8 cellular contexts compared by ENCODE assay signal in the genomic region with DNA sequence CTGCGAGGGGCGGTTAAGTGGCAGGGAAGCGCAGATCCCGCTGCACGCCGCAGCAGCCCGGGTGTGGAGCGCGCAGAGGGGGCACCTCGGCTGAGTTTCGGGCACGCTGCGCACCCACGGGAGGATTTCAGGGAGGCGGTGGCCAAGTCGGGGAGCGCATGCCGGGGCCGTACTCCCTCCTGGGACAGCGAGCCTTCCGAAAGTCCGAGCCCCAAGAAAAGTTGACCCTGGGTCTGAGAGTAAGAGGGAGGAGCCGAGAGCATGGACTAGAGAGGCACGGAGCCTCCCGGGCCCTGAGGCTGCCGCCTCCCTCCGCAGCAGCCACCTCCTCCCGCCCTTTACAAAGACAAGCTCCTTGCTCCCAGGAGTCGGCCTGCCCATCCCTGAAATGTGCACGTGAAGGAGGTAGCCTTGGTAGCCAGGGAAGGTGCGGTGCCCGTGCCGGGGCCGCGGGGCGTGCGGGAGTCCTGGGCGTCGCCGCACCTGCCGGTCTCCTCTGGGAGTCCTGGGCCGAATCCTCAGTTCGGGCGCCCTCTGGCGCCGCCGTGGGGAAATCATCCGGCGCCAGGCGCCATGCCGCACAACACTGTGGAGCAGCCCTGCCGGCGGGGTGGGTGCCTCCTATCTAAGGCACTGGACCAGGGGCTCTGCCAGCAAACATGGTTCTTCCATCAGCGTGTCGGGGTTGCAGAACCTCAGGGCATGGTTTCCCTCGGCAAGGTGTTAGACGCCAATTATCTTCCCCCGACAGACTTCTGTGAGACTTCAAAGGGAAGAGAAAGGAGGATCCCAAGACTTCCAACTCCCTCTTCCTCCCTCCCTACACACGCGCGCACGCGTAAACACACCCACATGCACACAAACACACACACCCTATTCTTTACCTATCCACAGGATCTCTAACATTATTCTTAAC.
DNase-seq lines count a peak whose midpoint lies in the region; ATAC-seq lines count a peak whose summit lies in the region.

No MANE protein-coding gene starts in this region.

- DNase-seq in AG20443 (ENCODE audit: low spot score), result peak; percentile 87
- peak; percentile 43 for DNase-seq in NCI-H510A (lab: John Stamatoyannopoulos, UW)
- DNase-seq in activated CD4-positive, alpha-beta T cell treated with anti-CD3 and anti-CD28 coated beads, Interleukin-2, amount 50 U/mL, for 24 hours (ENCODE audit: low read depth in 1 of 2, low spot score in 1 of 2), result peak; percentile 42 to 50
- peak; percentile 87 for DNase-seq in medulla oblongata (ENCODE audit: extremely low spot score)
- peak; percentile 11 to 45 (median 44) for DNase-seq in stimulated activated CD4-positive, alpha-beta T cell treated with anti-CD3 and anti-CD28 coated beads, TNF-alpha, amount 100 ng/mL, for 4 hours (ENCODE audit: low read depth in 3 of 3)

- H3K27ac ChIP-seq in ectodermal cell (ENCODE audit: insufficient read depth, low read depth, low read length, poor library complexity, severe bottlenecking), result no peak overlapping the region

- 10% methylated on average over 63 of the region's 63 CpGs for WGBS in ectodermal cell, 2 experiments

- H3K4me1 ChIP-seq in ectodermal cell (ENCODE audit: control insufficient read depth, insufficient read depth, low read length), result peaks cover 5% of the 10 kb centered on the region

- H3K27me3 ChIP-seq in ectodermal cell (ENCODE audit: control insufficient read depth, insufficient read depth, low read length, poor library complexity, severe bottlenecking), result peaks cover 23% of the 10 kb centered on the region

- H3K9me3 ChIP-seq in ectodermal cell (ENCODE audit: control insufficient read depth, low read length), result no peaks in the 10 kb centered on the region

- H3K36me3 ChIP-seq in ectodermal cell (ENCODE audit: control insufficient read depth, insufficient read depth, low read length), result no peaks in the 10 kb centered on the region

- ATAC-seq in GM19023 (IDR thresholded peaks at IDR 0.05; ENCODE audit: unreplicated experiment) (peak; percentile 97), HG03196 (IDR thresholded peaks at IDR 0.05; ENCODE audit: unreplicated experiment) (peak; percentile 97)

- peak overlapping the region; percentile 62 for H3K4me3 ChIP-seq in ectodermal cell (ENCODE audit: insufficient read depth, low read depth, low read length)
